In the genomic region with DNA sequence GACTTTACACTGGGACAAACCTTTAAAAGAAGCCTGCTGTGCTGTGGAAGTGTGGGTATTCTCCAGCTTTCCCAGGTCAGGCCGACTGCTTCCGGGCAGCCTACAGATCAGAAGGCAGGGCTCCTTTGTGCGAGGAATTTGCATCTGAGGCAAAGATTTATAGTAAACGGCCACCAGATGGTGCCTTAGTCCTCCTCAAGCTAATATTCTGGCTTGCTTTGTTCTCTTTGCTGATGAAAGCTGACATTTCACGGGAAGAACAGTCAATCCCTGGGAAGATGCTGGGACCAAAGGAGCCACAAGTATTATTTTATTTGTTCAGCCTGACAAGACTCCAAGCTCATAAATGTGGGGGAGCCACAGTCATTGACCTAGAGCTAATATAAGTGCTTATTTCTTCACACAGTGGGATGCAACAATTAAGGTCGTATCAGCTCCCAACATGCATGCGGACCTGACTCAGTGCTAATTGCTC, we compare ENCODE assay signal across 1 cellular context.
TF ChIP-seq lines count a peak whose summit lies in the region.

No MANE protein-coding gene starts in this region.

TF ChIP-seq in H1, 55 proteins besides CTCF, POLR2A, EP300 and RAD21 (continued from another document):
- TF ChIP-seq SIX5 (IDR thresholded peaks at IDR 0.05; ENCODE audit: low read depth, low read length) = no peak
- no peak for TF ChIP-seq SP2 (IDR thresholded peaks at IDR 0.05; ENCODE audit: low read length)
- no peak for TF ChIP-seq NRF1 (IDR thresholded peaks at IDR 0.05; ENCODE audit: low read depth, low read length)
- TF ChIP-seq FOSL1 (IDR thresholded peaks at IDR 0.05; ENCODE audit: insufficient read depth, low read depth, low read length) = no peak
- TF ChIP-seq KDM5A (IDR thresholded peaks at IDR 0.05; ENCODE audit: low read length) = no peak
- TF ChIP-seq, protein P1, sequence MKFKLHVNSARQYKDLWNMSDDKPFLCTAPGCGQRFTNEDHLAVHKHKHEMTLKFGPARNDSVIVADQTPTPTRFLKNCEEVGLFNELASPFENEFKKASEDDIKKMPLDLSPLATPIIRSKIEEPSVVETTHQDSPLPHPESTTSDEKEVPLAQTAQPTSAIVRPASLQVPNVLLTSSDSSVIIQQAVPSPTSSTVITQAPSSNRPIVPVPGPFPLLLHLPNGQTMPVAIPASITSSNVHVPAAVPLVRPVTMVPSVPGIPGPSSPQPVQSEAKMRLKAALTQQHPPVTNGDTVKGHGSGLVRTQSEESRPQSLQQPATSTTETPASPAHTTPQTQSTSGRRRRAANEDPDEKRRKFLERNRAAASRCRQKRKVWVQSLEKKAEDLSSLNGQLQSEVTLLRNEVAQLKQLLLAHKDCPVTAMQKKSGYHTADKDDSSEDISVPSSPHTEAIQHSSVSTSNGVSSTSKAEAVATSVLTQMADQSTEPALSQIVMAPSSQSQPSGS (IDR thresholded peaks at IDR 0.05; ENCODE audit: low read length) = no peak
- TF ChIP-seq KDM1A (IDR thresholded peaks at IDR 0.05; ENCODE audit: borderline replicate concordance, low read length) = no peak
- no peak for TF ChIP-seq ZNF274 (IDR thresholded peaks at IDR 0.05; ENCODE audit: borderline replicate concordance, extremely low read depth, low read length)
- no peak for TF ChIP-seq HDAC2 (IDR thresholded peaks at IDR 0.05; ENCODE audit: borderline replicate concordance in 1 of 2, low read depth in 2 of 2, low read length in 2 of 2)
- no peak for TF ChIP-seq CTBP2 (IDR thresholded peaks at IDR 0.05; ENCODE audit: borderline replicate concordance, insufficient read depth, insufficient read length, low read length)
- TF ChIP-seq RXRA (IDR thresholded peaks at IDR 0.05; ENCODE audit: insufficient read depth, low read depth, low read length) = no peak
- TF ChIP-seq GABPA (IDR thresholded peaks at IDR 0.05; ENCODE audit: borderline replicate concordance, insufficient read depth, low read length) = 0 out of 2 replicates have a peak, but pooled peaks have one; percentile 40
- no peak for TF ChIP-seq MAFK (IDR thresholded peaks at IDR 0.05; ENCODE audit: low read depth, low read length)
- no peak for TF ChIP-seq CEBPB (IDR thresholded peaks at IDR 0.05; ENCODE audit: low read depth, low read length)
- no peak for TF ChIP-seq CBX5 (IDR thresholded peaks at IDR 0.05; ENCODE audit: low read depth, low read length)
- no peak for TF ChIP-seq GTF2F1 (IDR thresholded peaks at IDR 0.05; ENCODE audit: borderline replicate concordance, low read depth, low read length)
- peak; percentile 59 for TF ChIP-seq NANOG (IDR thresholded peaks at IDR 0.05; ENCODE audit: insufficient read depth, low read depth, low read length, poor library complexity, severe bottlenecking)
- TF ChIP-seq JUN (IDR thresholded peaks at IDR 0.05; ENCODE audit: low read depth, low read length) = no peak
- no peak for TF ChIP-seq SP4 (IDR thresholded peaks at IDR 0.05; ENCODE audit: low read length)
- TF ChIP-seq TCF12 (IDR thresholded peaks at IDR 0.05; ENCODE audit: low read depth, low read length) = 0 out of 2 replicates have a peak, but pooled peaks have one; percentile 37
- TF ChIP-seq TAF1 (IDR thresholded peaks at IDR 0.05; ENCODE audit: low read depth, low read length) = no peak
- no peak for TF ChIP-seq POU5F1 (IDR thresholded peaks at IDR 0.05; ENCODE audit: low read depth, low read length)
- no peak for TF ChIP-seq BCL11A (IDR thresholded peaks at IDR 0.05; ENCODE audit: low read depth in 2 of 2, low read length in 2 of 2)
- TF ChIP-seq, protein P2, sequence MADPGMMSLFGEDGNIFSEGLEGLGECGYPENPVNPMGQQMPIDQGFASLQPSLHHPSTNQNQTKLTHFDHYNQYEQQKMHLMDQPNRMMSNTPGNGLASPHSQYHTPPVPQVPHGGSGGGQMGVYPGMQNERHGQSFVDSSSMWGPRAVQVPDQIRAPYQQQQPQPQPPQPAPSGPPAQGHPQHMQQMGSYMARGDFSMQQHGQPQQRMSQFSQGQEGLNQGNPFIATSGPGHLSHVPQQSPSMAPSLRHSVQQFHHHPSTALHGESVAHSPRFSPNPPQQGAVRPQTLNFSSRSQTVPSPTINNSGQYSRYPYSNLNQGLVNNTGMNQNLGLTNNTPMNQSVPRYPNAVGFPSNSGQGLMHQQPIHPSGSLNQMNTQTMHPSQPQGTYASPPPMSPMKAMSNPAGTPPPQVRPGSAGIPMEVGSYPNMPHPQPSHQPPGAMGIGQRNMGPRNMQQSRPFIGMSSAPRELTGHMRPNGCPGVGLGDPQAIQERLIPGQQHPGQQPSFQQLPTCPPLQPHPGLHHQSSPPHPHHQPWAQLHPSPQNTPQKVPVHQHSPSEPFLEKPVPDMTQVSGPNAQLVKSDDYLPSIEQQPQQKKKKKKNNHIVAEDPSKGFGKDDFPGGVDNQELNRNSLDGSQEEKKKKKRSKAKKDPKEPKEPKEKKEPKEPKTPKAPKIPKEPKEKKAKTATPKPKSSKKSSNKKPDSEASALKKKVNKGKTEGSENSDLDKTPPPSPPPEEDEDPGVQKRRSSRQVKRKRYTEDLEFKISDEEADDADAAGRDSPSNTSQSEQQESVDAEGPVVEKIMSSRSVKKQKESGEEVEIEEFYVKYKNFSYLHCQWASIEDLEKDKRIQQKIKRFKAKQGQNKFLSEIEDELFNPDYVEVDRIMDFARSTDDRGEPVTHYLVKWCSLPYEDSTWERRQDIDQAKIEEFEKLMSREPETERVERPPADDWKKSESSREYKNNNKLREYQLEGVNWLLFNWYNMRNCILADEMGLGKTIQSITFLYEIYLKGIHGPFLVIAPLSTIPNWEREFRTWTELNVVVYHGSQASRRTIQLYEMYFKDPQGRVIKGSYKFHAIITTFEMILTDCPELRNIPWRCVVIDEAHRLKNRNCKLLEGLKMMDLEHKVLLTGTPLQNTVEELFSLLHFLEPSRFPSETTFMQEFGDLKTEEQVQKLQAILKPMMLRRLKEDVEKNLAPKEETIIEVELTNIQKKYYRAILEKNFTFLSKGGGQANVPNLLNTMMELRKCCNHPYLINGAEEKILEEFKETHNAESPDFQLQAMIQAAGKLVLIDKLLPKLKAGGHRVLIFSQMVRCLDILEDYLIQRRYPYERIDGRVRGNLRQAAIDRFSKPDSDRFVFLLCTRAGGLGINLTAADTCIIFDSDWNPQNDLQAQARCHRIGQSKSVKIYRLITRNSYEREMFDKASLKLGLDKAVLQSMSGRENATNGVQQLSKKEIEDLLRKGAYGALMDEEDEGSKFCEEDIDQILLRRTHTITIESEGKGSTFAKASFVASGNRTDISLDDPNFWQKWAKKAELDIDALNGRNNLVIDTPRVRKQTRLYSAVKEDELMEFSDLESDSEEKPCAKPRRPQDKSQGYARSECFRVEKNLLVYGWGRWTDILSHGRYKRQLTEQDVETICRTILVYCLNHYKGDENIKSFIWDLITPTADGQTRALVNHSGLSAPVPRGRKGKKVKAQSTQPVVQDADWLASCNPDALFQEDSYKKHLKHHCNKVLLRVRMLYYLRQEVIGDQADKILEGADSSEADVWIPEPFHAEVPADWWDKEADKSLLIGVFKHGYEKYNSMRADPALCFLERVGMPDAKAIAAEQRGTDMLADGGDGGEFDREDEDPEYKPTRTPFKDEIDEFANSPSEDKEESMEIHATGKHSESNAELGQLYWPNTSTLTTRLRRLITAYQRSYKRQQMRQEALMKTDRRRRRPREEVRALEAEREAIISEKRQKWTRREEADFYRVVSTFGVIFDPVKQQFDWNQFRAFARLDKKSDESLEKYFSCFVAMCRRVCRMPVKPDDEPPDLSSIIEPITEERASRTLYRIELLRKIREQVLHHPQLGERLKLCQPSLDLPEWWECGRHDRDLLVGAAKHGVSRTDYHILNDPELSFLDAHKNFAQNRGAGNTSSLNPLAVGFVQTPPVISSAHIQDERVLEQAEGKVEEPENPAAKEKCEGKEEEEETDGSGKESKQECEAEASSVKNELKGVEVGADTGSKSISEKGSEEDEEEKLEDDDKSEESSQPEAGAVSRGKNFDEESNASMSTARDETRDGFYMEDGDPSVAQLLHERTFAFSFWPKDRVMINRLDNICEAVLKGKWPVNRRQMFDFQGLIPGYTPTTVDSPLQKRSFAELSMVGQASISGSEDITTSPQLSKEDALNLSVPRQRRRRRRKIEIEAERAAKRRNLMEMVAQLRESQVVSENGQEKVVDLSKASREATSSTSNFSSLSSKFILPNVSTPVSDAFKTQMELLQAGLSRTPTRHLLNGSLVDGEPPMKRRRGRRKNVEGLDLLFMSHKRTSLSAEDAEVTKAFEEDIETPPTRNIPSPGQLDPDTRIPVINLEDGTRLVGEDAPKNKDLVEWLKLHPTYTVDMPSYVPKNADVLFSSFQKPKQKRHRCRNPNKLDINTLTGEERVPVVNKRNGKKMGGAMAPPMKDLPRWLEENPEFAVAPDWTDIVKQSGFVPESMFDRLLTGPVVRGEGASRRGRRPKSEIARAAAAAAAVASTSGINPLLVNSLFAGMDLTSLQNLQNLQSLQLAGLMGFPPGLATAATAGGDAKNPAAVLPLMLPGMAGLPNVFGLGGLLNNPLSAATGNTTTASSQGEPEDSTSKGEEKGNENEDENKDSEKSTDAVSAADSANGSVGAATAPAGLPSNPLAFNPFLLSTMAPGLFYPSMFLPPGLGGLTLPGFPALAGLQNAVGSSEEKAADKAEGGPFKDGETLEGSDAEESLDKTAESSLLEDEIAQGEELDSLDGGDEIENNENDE (IDR thresholded peaks at IDR 0.05; ENCODE audit: insufficient replicate concordance, low read length) = peak; percentile 28
- no peak for TF ChIP-seq RNF2 (IDR thresholded peaks at IDR 0.05; ENCODE audit: borderline replicate concordance, low read depth, low read length, missing control alignments, poor library complexity, severe bottlenecking)
- TF ChIP-seq, protein P3, sequence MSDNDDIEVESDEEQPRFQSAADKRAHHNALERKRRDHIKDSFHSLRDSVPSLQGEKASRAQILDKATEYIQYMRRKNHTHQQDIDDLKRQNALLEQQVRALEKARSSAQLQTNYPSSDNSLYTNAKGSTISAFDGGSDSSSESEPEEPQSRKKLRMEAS (IDR thresholded peaks at IDR 0.05) = no peak
- TF ChIP-seq TAF7 (optimal IDR thresholded peaks at IDR 0.05; ENCODE audit: borderline replicate concordance, low read depth, low read length) = no peak
- no peak for TF ChIP-seq CHD2 (IDR thresholded peaks at IDR 0.05; ENCODE audit: low read length)
- no peak for TF ChIP-seq CREB1 (IDR thresholded peaks at IDR 0.05)
- peak; percentile 24 for TF ChIP-seq ASH2L (IDR thresholded peaks at IDR 0.05; ENCODE audit: low read length)
- TF ChIP-seq TEAD4 (IDR thresholded peaks at IDR 0.05; ENCODE audit: low read depth, low read length) = peak; percentile 80
- TF ChIP-seq, protein P4, sequence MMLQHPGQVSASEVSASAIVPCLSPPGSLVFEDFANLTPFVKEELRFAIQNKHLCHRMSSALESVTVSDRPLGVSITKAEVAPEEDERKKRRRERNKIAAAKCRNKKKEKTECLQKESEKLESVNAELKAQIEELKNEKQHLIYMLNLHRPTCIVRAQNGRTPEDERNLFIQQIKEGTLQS (IDR thresholded peaks at IDR 0.05; ENCODE audit: insufficient read depth, low read depth, low read length) = no peak
- TF ChIP-seq POLR2AphosphoS5 (IDR thresholded peaks at IDR 0.05; ENCODE audit: low read depth, low read length) = no peak
- TF ChIP-seq TBP (IDR thresholded peaks at IDR 0.05; ENCODE audit: low read depth, low read length) = no peak
- no peak for TF ChIP-seq PHF8 (conservative IDR thresholded peaks at IDR 0.05; ENCODE audit: low read depth, low read length)
- TF ChIP-seq BACH1 (IDR thresholded peaks at IDR 0.05; ENCODE audit: low read length) = no peak
- no peak for TF ChIP-seq EGR1 (IDR thresholded peaks at IDR 0.05; ENCODE audit: borderline replicate concordance, low read depth, low read length)
- TF ChIP-seq YY1 (IDR thresholded peaks at IDR 0.05; ENCODE audit: low read depth, low read length) = no peak
- no peak for TF ChIP-seq SAP30 (IDR thresholded peaks at IDR 0.05; ENCODE audit: insufficient read depth, insufficient replicate concordance, low read length)
- TF ChIP-seq CHD1 (IDR thresholded peaks at IDR 0.05; ENCODE audit: low read depth, low read length) = no peak
- TF ChIP-seq, protein P5, sequence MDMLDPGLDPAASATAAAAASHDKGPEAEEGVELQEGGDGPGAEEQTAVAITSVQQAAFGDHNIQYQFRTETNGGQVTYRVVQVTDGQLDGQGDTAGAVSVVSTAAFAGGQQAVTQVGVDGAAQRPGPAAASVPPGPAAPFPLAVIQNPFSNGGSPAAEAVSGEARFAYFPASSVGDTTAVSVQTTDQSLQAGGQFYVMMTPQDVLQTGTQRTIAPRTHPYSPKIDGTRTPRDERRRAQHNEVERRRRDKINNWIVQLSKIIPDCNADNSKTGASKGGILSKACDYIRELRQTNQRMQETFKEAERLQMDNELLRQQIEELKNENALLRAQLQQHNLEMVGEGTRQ (IDR thresholded peaks at IDR 0.05; ENCODE audit: low read length) = no peak
- no peak for TF ChIP-seq RFX5 (IDR thresholded peaks at IDR 0.05; ENCODE audit: borderline replicate concordance, low read depth, low read length)
- no peak for TF ChIP-seq HDAC6 (IDR thresholded peaks at IDR 0.05; ENCODE audit: low read depth, low read length)
- TF ChIP-seq SIN3A (conservative IDR thresholded peaks at IDR 0.05 in 1 of 2, IDR thresholded peaks at IDR 0.05 in 1 of 2; ENCODE audit: low read depth in 1 of 2, low read length in 2 of 2) = no peak
- no peak for TF ChIP-seq BRCA1 (IDR thresholded peaks at IDR 0.05; ENCODE audit: low read depth, low read length)
- no peak for TF ChIP-seq KDM4A (IDR thresholded peaks at IDR 0.05; ENCODE audit: low read depth, low read length, severe bottlenecking)
